ENCODE assay signal across 8 cellular contexts in the genomic region with DNA sequence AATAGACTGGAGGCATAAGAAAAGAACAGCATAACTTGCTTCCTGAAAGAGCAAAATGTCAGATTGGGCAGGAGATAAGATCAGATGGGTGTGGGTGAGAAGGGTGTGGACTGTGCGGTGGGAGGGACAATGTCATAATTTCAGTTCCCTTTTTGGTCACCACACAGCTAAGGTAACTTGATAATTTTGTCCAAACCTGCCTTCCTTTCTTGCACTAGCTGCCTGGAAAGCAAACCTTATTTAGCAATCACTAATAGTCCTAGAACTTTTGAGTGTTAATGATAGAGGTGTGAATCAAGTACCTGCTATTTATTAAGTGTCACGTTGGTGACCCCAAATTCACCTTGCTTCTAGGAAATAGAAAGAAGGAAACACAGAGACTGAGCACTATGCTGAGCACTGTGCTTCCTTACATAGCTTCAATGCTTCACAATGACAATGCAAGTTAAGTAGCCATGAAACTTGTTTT.
DNase-seq lines count a peak whose midpoint lies in the region; ATAC-seq and TF ChIP-seq lines count a peak whose summit lies in the region.

No MANE protein-coding gene starts in this region.

- WGBS in psoas muscle, 3 donors = 69 to 75% (median 73%) methylated on average over 2 of the region's 2 CpGs

- peak; percentile 64 for DNase-seq in GM10248 (ENCODE audit: extremely low spot score)
- DNase-seq in activated effector memory CD4-positive, alpha-beta T cell treated with Interleukin-2 at 50 U/mL for 16 hours = peak; percentile 31
- peak; percentile 45 to 48 for DNase-seq in stimulated activated CD8-positive, alpha-beta memory T cell treated with anti-CD3 and anti-CD28 coated beads, Interleukin-7, amount 100 ng/mL, for 48 hours (ENCODE audit: extremely low read depth in 1 of 2, low read depth in 1 of 2)
- DNase-seq in ureter (ENCODE audit: low spot score) = no peak
- no peak for DNase-seq in Right ventricle myocardium inferior (ENCODE audit: missing footprints)
- DNase-seq in psoas muscle = no peak

- H3K4me3 ChIP-seq in KMS-11 (IDR thresholded peaks at IDR 0.05; ENCODE audit: insufficient read depth, low read depth, low read length) = no peak overlapping the region
- H3K4me3 ChIP-seq in psoas muscle = no peak overlapping the region

- H3K4me1 ChIP-seq in KMS-11 (ENCODE audit: low read depth, poor library complexity, severe bottlenecking) (peaks cover 33% of the 10 kb centered on the region), psoas muscle (no peaks in the 10 kb centered on the region)

- no peak overlapping the region for H3K9ac ChIP-seq in KMS-11

- peak overlapping the region; percentile 47 for H3K4me2 ChIP-seq in KMS-11

- H3K9me3 ChIP-seq in psoas muscle = no peaks in the 10 kb centered on the region

- H3K27ac ChIP-seq in KMS-11 (peak overlapping the region; percentile 17; the same call in 1 of the 2 replicates), psoas muscle (no peak overlapping the region)

- TF ChIP-seq CTCF in GM10248 (IDR thresholded peaks at IDR 0.05; ENCODE audit: control extremely low read depth, extremely low read depth, low read depth, missing control alignments) = no peak
- no peak for TF ChIP-seq CTCF in KMS-11 (conservative IDR thresholded peaks at IDR 0.05; ENCODE audit: low read depth, low read length)
- TF ChIP-seq CTCF in psoas muscle (IDR thresholded peaks at IDR 0.05) = no peak

- ATAC-seq in GM21526 (IDR thresholded peaks at IDR 0.05; ENCODE audit: low FRiP score, unreplicated experiment) (peak; percentile 79), Right ventricle myocardium inferior (no peak), psoas muscle (no peak)

- POLR2A ChIA-PET in GM10248 (lab: Yijun Ruan, JAX) = no interaction called here

- H3K79me2 ChIP-seq in KMS-11 (ENCODE audit: insufficient read depth, low read depth) = no peaks in the 10 kb centered on the region

- intact Hi-C loops in Right ventricle myocardium inferior (cut with DNase I) (no loop called here), psoas muscle (cut with DNase I) (no loop called here)

- CTCF ChIA-PET in GM10248 (lab: Yijun Ruan, JAX) = interaction anchor here (1.1 to 1.2 kb wide), 2 partner anchors 9 to 16 kb away, joined by 3 read pairs; no protein-coding TSS in a partner anchor

- no peaks in the 10 kb centered on the region for H3K27me3 ChIP-seq in KMS-11 (ENCODE audit: insufficient read depth, low read depth)
- peaks cover 0 to 3% (median 0%) of the 10 kb centered on the region in 3 donors for H3K27me3 ChIP-seq in psoas muscle (ENCODE audit: insufficient read depth in 3 of 3, low read length in 2 of 3)

- no peaks in the 10 kb centered on the region for H4K20me1 ChIP-seq in KMS-11 (ENCODE audit: insufficient read depth)

- H3K36me3 ChIP-seq in KMS-11 (ENCODE audit: insufficient read depth) = no peaks in the 10 kb centered on the region
- H3K36me3 ChIP-seq in psoas muscle (ENCODE audit: insufficient read depth in 1 of 2, low read depth in 1 of 2) = no peaks in the 10 kb centered on the region

- peak overlapping the region; percentile 5; the same call in 1 of the 2 replicates for H2AFZ ChIP-seq in KMS-11 (ENCODE audit: low read depth)

Comparison
In these comparisons a context has a peak if more than half of its experiments do, and no peak if none do; other contexts are left out.
1. DNase-seq: peak in GM10248 (single experiment), activated effector memory CD4-positive, alpha-beta T cell treated with Interleukin-2 at 50 U/mL for 16 hours (single experiment) and stimulated activated CD8-positive, alpha-beta memory T cell treated with anti-CD3 and anti-CD28 coated beads, Interleukin-7, amount 100 ng/mL, for 48 hours (2 of 2); none in ureter (single experiment), Right ventricle myocardium inferior (single experiment) and psoas muscle (0 of 2).